ENCODE assay signal across 18 cellular contexts in genomic region chr19:6788896-6789295, GRCh38. TPM values are rescaled to one million over a fixed set of nuclear protein-coding genes. Genes with fewer than 3 reads are reported as not detected.
A peak's percentile ranks its signal among the peaks of the same experiment; 100 is the strongest.
DNase-seq lines count a peak whose midpoint lies in the region; ATAC-seq and TF ChIP-seq lines count a peak whose summit lies in the region.
"Had no signal": no experiment of that assay in that cellular context is flagged by ENCODE, and none has a peak within 500 bp of the region (broad histone marks: within the 10 kb centered on the region; RNA-seq: fewer than 3 reads in every experiment).

No MANE protein-coding gene starts in this region.

- H3K9me3 ChIP-seq in CD4-positive, alpha-beta memory T cell (ENCODE audit: control insufficient read depth in 1 of 2, low read length in 2 of 2) = no peaks in the 10 kb centered on the region
- H3K9me3 ChIP-seq in T-helper 17 cell (ENCODE audit: control insufficient read depth, low read length, poor library complexity, severe bottlenecking) (no peaks in the 10 kb centered on the region), uterus (no peaks in the 10 kb centered on the region)
- H3K9me3 ChIP-seq in naive thymus-derived CD4-positive, alpha-beta T cell (ENCODE audit: control insufficient read depth in 2 of 3, low read length in 3 of 3) = no peaks in the 10 kb centered on the region
- H3K9me3 ChIP-seq: SK-N-SH had no signal

- peaks cover 49 to 57% of the 10 kb centered on the region in 2 donors for H3K36me3 Mint-ChIP-seq in CD4-positive, alpha-beta memory T cell
- H3K36me3 Mint-ChIP-seq in T-helper 17 cell (ENCODE audit: low read depth) = peaks cover 14% of the 10 kb centered on the region
- peaks cover 7 to 57% (median 33%) of the 10 kb centered on the region in 5 donors for H3K36me3 Mint-ChIP-seq in naive thymus-derived CD4-positive, alpha-beta T cell

- H3K4me3 ChIP-seq in CD4-positive, alpha-beta memory T cell (ENCODE audit: low read length in 2 of 2) = no peak overlapping the region
- H3K4me3 ChIP-seq in naive thymus-derived CD4-positive, alpha-beta T cell (ENCODE audit: low read length) = no peak overlapping the region
- H3K4me3 ChIP-seq in uterus = no peak overlapping the region
- H3K4me3 ChIP-seq: GM23338 had no signal

- ATAC-seq in T-helper 17 cell (no peak), HG02798 (IDR thresholded peaks at IDR 0.05; ENCODE audit: poor library complexity, unreplicated experiment) (no peak)
- no peak for ATAC-seq in naive thymus-derived CD4-positive, alpha-beta T cell
- ATAC-seq: GM23338 had no signal

- POLR2A ChIA-PET in CD4-positive, alpha-beta memory T cell (lab: Charles Lee; ENCODE audit: partially characterized antibody) = interaction anchor here (0.6 to 3.9 kb wide), 3 partner anchors 12 to 73 kb away, joined by 3 to 28 read pairs (median 13); partner anchors contain the start of gene VAV1
- POLR2A ChIA-PET in naive thymus-derived CD4-positive, alpha-beta T cell (lab: Charles Lee) = no interaction called here

- H3K4me3 Mint-ChIP-seq in CD4-positive, alpha-beta memory T cell = peak overlapping the region in 1 of 8 donors; percentile 65
- no peak overlapping the region for H3K4me3 Mint-ChIP-seq in T-helper 17 cell
- peak overlapping the region in 7 of 10 donors; percentile 13 to 62 (median 49) for H3K4me3 Mint-ChIP-seq in naive thymus-derived CD4-positive, alpha-beta T cell
- H3K4me3 Mint-ChIP-seq: GM23338 had no signal

- TF ChIP-seq POLR2A in uterus (IDR thresholded peaks at IDR 0.05) = no peak

- intact Hi-C loops in CD4-positive, alpha-beta memory T cell (cut with micrococcal nuclease) = no loop called here
- intact Hi-C loops in naive thymus-derived CD4-positive, alpha-beta T cell (cut with micrococcal nuclease) = no loop called here
- intact Hi-C loops in uterus (cut with DNase I; ENCODE audit: low total_unique reads) = no loop called here

- DNase-seq in CD4-positive, alpha-beta memory T cell = no peak
- DNase-seq in T-helper 17 cell (no peak), HCEC 1CT (no peak), uterus (no peak)
- no peak for DNase-seq in naive thymus-derived CD4-positive, alpha-beta T cell
- DNase-seq: GDM1, KBM-7, NCI-H1092 treated with DMSO at 0.1 percent for 48 hours, NCI-H1694, NCI-H2107, NCI-H2227 treated with DMSO at 0.1 percent for 48 hours, NCI-H526, SHP77, SK-N-SH had no signal

- no peaks in the 10 kb centered on the region for H3K27me3 Mint-ChIP-seq in CD4-positive, alpha-beta memory T cell
- H3K27me3 Mint-ChIP-seq in T-helper 17 cell = no peaks in the 10 kb centered on the region
- no peaks in the 10 kb centered on the region for H3K27me3 Mint-ChIP-seq in naive thymus-derived CD4-positive, alpha-beta T cell

- CTCF ChIA-PET in CD4-positive, alpha-beta memory T cell (lab: Charles Lee; ENCODE audit: partially characterized antibody) = interaction anchor here (0.9 kb wide), 1 partner anchor 20 kb away, joined by 3 read pairs; no protein-coding TSS in a partner anchor
- CTCF ChIA-PET in naive thymus-derived CD4-positive, alpha-beta T cell (lab: Charles Lee) = no interaction called here

- H3K4me1 Mint-ChIP-seq in CD4-positive, alpha-beta memory T cell = peaks cover 39 to 79% (median 56%) of the 10 kb centered on the region in 4 donors
- H3K4me1 Mint-ChIP-seq in T-helper 17 cell = peaks cover 37% of the 10 kb centered on the region
- peaks cover 58 to 88% (median 74%) of the 10 kb centered on the region in 7 donors for H3K4me1 Mint-ChIP-seq in naive thymus-derived CD4-positive, alpha-beta T cell
- H3K4me1 Mint-ChIP-seq: GM23338 had no signal

- H3K27ac Mint-ChIP-seq in CD4-positive, alpha-beta memory T cell = peak overlapping the region; percentile 59 to 81 (median 69)
- peak overlapping the region; percentile 66 for H3K27ac Mint-ChIP-seq in T-helper 17 cell
- H3K27ac Mint-ChIP-seq in naive thymus-derived CD4-positive, alpha-beta T cell = peak overlapping the region in 8 of 9 donors; percentile 28 to 87 (median 75)
- H3K27ac Mint-ChIP-seq: GM23338 had no signal

- peaks cover 0 to under 1% (median 0%) of the 10 kb centered on the region in 8 donors for H3K9me3 Mint-ChIP-seq in CD4-positive, alpha-beta memory T cell
- peaks cover 0 to 4% (median 0%) of the 10 kb centered on the region in 11 donors for H3K9me3 Mint-ChIP-seq in naive thymus-derived CD4-positive, alpha-beta T cell

- TF ChIP-seq CTCF in C4-2B (conservative IDR thresholded peaks at IDR 0.05) (no peak), uterus (IDR thresholded peaks at IDR 0.05) (no peak)

- peaks cover 52% of the 10 kb centered on the region for H3K4me1 ChIP-seq in CD4-positive, alpha-beta memory T cell (ENCODE audit: insufficient read depth, low read length)
- peaks cover 6 to 53% of the 10 kb centered on the region in 2 donors for H3K4me1 ChIP-seq in naive thymus-derived CD4-positive, alpha-beta T cell (ENCODE audit: control insufficient read depth in 2 of 2, insufficient read depth in 2 of 2, low read length in 2 of 2)
- no peaks in the 10 kb centered on the region for H3K4me1 ChIP-seq in uterus

- peaks cover 4% of the 10 kb centered on the region for H3K36me3 ChIP-seq in CD4-positive, alpha-beta memory T cell (ENCODE audit: insufficient read depth, low read length)
- peaks cover 0 to 22% (median 11%) of the 10 kb centered on the region in 3 experiments for H3K36me3 ChIP-seq in naive thymus-derived CD4-positive, alpha-beta T cell (ENCODE audit: control insufficient read depth in 2 of 3, insufficient read depth in 3 of 3, low read length in 3 of 3)
- H3K36me3 ChIP-seq in uterus = no peaks in the 10 kb centered on the region

- no peaks in the 10 kb centered on the region for H3K27me3 ChIP-seq in CD4-positive, alpha-beta memory T cell (ENCODE audit: insufficient read depth, low read length)
- no peaks in the 10 kb centered on the region for H3K27me3 ChIP-seq in naive thymus-derived CD4-positive, alpha-beta T cell (ENCODE audit: control insufficient read depth in 2 of 2, insufficient read depth in 2 of 2, low read length in 2 of 2)
- H3K27me3 ChIP-seq in uterus = no peaks in the 10 kb centered on the region

- peak overlapping the region; percentile 41 for H3K27ac ChIP-seq in C4-2B
- no peak overlapping the region for H3K27ac ChIP-seq in CD4-positive, alpha-beta memory T cell (ENCODE audit: low read depth, low read length)
- no peak overlapping the region for H3K27ac ChIP-seq in naive thymus-derived CD4-positive, alpha-beta T cell (ENCODE audit: low read depth, low read length)
- H3K27ac ChIP-seq in uterus = no peak overlapping the region

RNA-seq across cellular contexts. Expression of gene VAV1, which starts 16.4 kb away (rescaled TPM):
- total RNA-seq in CD4-positive, alpha-beta memory T cell = 10 to 100 TPM; 82.5 to 87.6 TPM
- 10 to 100 TPM; 16.0 to 23.9 TPM for polyA plus RNA-seq in CD4-positive, alpha-beta memory T cell
- total RNA-seq in T-helper 17 cell (10 to 100 TPM; 83.0 to 92.0 TPM), uterus (1 to 10 TPM in 3 of 4 donors, under 1 TPM in 1; 0.29 to 7.9 (median 4.6) TPM)
- 100 to 1,000 TPM in 3 of 5 experiments, 10 to 100 TPM in 2; 90.5 to 132 (median 115) TPM for total RNA-seq in naive thymus-derived CD4-positive, alpha-beta T cell
- polyA plus RNA-seq in naive thymus-derived CD4-positive, alpha-beta T cell = 10 to 100 TPM; 26.2 to 41.4 TPM
- total RNA-seq: M059J had no signal

RNA-seq across cellular contexts. Expression of gene SH2D3A, which starts 21.7 kb away (rescaled TPM):
- total RNA-seq in CD4-positive, alpha-beta memory T cell = 10 to 100 TPM; 59.3 to 64.3 TPM
- 10 to 100 TPM; 26.9 to 37.9 TPM for polyA plus RNA-seq in CD4-positive, alpha-beta memory T cell
- total RNA-seq in T-helper 17 cell = 10 to 100 TPM; 43.8 to 50.3 TPM
- 10 to 100 TPM; 27.9 to 64.7 (median 57.4) TPM for total RNA-seq in naive thymus-derived CD4-positive, alpha-beta T cell
- 10 to 100 TPM; 35.2 to 60.4 TPM for polyA plus RNA-seq in naive thymus-derived CD4-positive, alpha-beta T cell
- 1 to 10 TPM in 2 of 4 donors, not detected in 2; 1.0 to 5.4 TPM for total RNA-seq in uterus
- total RNA-seq: M059J had no signal

RNA-seq across cellular contexts. Expression of gene TRIP10, which starts 49.4 kb away (rescaled TPM):
- 1 to 10 TPM; 6.1 to 6.5 TPM for total RNA-seq in CD4-positive, alpha-beta memory T cell
- 1 to 10 TPM; 1.1 to 2.0 TPM for polyA plus RNA-seq in CD4-positive, alpha-beta memory T cell
- total RNA-seq in T-helper 17 cell (1 to 10 TPM in 1 of 2 donors, under 1 TPM in 1; 0.92 to 3.3 TPM), uterus (100 to 1,000 TPM in 1 of 4 donors, 10 to 100 TPM in 3; 36.0 to 144 (median 48.2) TPM)
- 10 to 100 TPM in 1 of 5 experiments, 1 to 10 TPM in 4; 2.9 to 17.4 (median 5.4) TPM for total RNA-seq in naive thymus-derived CD4-positive, alpha-beta T cell
- polyA plus RNA-seq in naive thymus-derived CD4-positive, alpha-beta T cell = 1 to 10 TPM in 1 of 2 donors, under 1 TPM in 1; 0.74 to 1.8 TPM

RNA-seq across cellular contexts. Expression of gene GPR108, which starts 51.5 kb away (rescaled TPM):
- 10 to 100 TPM; 75.6 to 85.3 TPM for total RNA-seq in CD4-positive, alpha-beta memory T cell
- polyA plus RNA-seq in CD4-positive, alpha-beta memory T cell = 100 to 1,000 TPM in 1 of 2 donors, 10 to 100 TPM in 1; 99.2 to 183 TPM
- total RNA-seq in T-helper 17 cell (10 to 100 TPM; 53.4 to 55.5 TPM), uterus (100 to 1,000 TPM in 2 of 4 donors, 10 to 100 TPM in 2; 38.6 to 147 (median 111) TPM)
- total RNA-seq in naive thymus-derived CD4-positive, alpha-beta T cell = 10 to 100 TPM; 36.1 to 81.6 (median 61.9) TPM
- 10 to 100 TPM; 70.6 to 96.5 TPM for polyA plus RNA-seq in naive thymus-derived CD4-positive, alpha-beta T cell

Comparison
In these comparisons a context has a peak if more than half of its experiments do, and no peak if none do; other contexts are left out.
1. RNA of gene VAV1, which starts 16.4 kb away (total RNA-seq): 90.5 to 132 TPM in naive thymus-derived CD4-positive, alpha-beta T cell, 83.0 to 92.0 TPM in T-helper 17 cell and 82.5 to 87.6 TPM in CD4-positive, alpha-beta memory T cell; 0.29 to 7.9 TPM in uterus; every median in the first group is over 4 times any median in the second.
2. RNA of gene SH2D3A, which starts 21.7 kb away (total RNA-seq): 59.3 to 64.3 TPM in CD4-positive, alpha-beta memory T cell, 27.9 to 64.7 TPM in naive thymus-derived CD4-positive, alpha-beta T cell and 43.8 to 50.3 TPM in T-helper 17 cell; 1.0 to 5.4 TPM in uterus; every median in the first group is over 4 times any median in the second.
3. Peak in every context shown above with its lines, with median percentiles within 50 percentile points of each other: H3K27ac Mint-ChIP-seq.